Comparison of ENCODE assay signal across 1 cellular context in the genomic region with DNA sequence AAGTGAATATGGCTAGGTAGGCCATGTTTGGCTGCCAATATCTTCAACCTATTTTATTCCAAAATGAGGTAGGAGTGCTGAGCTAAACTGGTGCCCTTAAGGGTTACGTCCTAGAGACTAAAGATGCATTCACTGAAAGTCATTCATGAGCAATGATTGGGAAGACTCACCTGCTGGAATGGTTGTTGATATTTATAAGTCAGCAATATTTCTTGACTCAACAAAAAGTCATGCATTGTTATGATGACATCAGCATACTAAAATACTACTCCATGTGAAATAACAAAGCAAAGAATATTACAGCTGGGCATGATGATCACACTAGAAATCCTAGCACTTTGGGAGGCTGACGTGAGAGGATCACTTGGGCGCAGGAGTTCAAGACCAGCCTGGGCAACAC.
TF ChIP-seq lines count a peak whose summit lies in the region.

No MANE protein-coding gene starts in this region.

TF ChIP-seq in HepG2, 621 proteins besides CTCF, POLR2A, EP300 and RAD21:
- peak; percentile 90 to 93 for TF ChIP-seq MAFK (conservative IDR thresholded peaks at IDR 0.05 in 1 of 2, IDR thresholded peaks at IDR 0.05 in 1 of 2; ENCODE audit: low read length in 2 of 2)
- peak; percentile 53 for TF ChIP-seq CREB1 (IDR thresholded peaks at IDR 0.05)
- TF ChIP-seq CREB1 (CRISPR knock-in tag; IDR thresholded peaks at IDR 0.05) = no peak
- 0 out of 2 replicates have a peak, but pooled peaks have one; percentile 13 for TF ChIP-seq ATF7 (IDR thresholded peaks at IDR 0.05)
- TF ChIP-seq ATF7 (CRISPR knock-in tag; IDR thresholded peaks at IDR 0.05) = no peak
- peak; percentile 90 for TF ChIP-seq MAFF (IDR thresholded peaks at IDR 0.05; ENCODE audit: low read depth, low read length)
- no peak for TF ChIP-seq ZNF841 (CRISPR knock-in tag; IDR thresholded peaks at IDR 0.05; ENCODE audit: borderline replicate concordance)
